In genomic region chr2:108309903-108310302, GRCh38 we compare ENCODE assay signal across 37 cellular contexts. TPM values are rescaled to one million over a fixed set of nuclear protein-coding genes. Genes with fewer than 3 reads are reported as not detected.
"Had no signal": no experiment of that assay in that cellular context is flagged by ENCODE, and none has a peak within 500 bp of the region (broad histone marks: within the 10 kb centered on the region; RNA-seq: fewer than 3 reads in every experiment).

No MANE protein-coding gene starts in this region.

- H3K4me3 ChIP-seq: MG63 had no signal

- H3K9me3 ChIP-seq: MG63 had no signal

- H3K36me3 ChIP-seq: MG63 had no signal

- DNase-seq: Karpas-422, Kasumi-1, KBM-7, KG1, MG63, MM.1S, MV-4-11, NCI-H1048, NCI-H1092, NCI-H1092 treated with DMSO at 0.1 percent for 48 hours, NCI-H1105, NCI-H1105 treated with DMSO at 0.1 percent for 48 hours, NCI-H1417, NCI-H1417 treated with DMSO at 0.1 percent for 48 hours, NCI-H1436, NCI-H1436 treated with DMSO at 0.1 percent for 48 hours, NCI-H146, NCI-H1694 treated with DMSO at 0.1 percent for 48 hours, NCI-H187, NCI-H187 treated with DMSO at 0.1 percent for 48 hours, NCI-H1930, NCI-H2029, NCI-H2029 treated with DMSO at 0.1 percent for 48 hours, NCI-H2081, NCI-H2081 treated with DMSO at 0.1 percent for 48 hours, NCI-H2107, NCI-H2171, NCI-H2171 treated with DMSO at 0.1 percent for 48 hours, NCI-H2227 treated with DMSO at 0.1 percent for 48 hours, NCI-H226, NCI-H345, NCI-H446, NCI-H446 treated with DMSO at 0.1 percent for 48 hours, NCI-H510A had no signal

- H3K27ac ChIP-seq: KMS-11 had no signal

- H3K27me3 ChIP-seq: MG63 had no signal

RNA-seq across cellular contexts. Expression of gene SULT1C2, which starts 21.2 kb away (rescaled TPM):
- total RNA-seq: MCF 10A, NCI-H460 had no signal
